In genomic region chr2:164841719-164842623, GRCh38 we compare ENCODE assay signal across 8 cellular contexts. TPM values are rescaled to one million over a fixed set of nuclear protein-coding genes. Genes with fewer than 3 reads are reported as not detected.
DNase-seq lines count a peak whose midpoint lies in the region; ATAC-seq and TF ChIP-seq lines count a peak whose summit lies in the region.

A gene with protein sequence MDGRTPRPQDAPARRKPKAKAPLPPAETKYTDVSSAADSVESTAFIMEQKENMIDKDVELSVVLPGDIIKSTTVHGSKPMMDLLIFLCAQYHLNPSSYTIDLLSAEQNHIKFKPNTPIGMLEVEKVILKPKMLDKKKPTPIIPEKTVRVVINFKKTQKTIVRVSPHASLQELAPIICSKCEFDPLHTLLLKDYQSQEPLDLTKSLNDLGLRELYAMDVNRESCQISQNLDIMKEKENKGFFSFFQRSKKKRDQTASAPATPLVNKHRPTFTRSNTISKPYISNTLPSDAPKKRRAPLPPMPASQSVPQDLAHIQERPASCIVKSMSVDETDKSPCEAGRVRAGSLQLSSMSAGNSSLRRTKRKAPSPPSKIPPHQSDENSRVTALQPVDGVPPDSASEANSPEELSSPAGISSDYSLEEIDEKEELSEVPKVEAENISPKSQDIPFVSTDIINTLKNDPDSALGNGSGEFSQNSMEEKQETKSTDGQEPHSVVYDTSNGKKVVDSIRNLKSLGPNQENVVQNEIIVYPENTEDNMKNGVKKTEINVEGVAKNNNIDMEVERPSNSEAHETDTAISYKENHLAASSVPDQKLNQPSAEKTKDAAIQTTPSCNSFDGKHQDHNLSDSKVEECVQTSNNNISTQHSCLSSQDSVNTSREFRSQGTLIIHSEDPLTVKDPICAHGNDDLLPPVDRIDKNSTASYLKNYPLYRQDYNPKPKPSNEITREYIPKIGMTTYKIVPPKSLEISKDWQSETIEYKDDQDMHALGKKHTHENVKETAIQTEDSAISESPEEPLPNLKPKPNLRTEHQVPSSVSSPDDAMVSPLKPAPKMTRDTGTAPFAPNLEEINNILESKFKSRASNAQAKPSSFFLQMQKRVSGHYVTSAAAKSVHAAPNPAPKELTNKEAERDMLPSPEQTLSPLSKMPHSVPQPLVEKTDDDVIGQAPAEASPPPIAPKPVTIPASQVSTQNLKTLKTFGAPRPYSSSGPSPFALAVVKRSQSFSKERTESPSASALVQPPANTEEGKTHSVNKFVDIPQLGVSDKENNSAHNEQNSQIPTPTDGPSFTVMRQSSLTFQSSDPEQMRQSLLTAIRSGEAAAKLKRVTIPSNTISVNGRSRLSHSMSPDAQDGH (minus strand): TSS chr2:164841823. CDS start chr2:164841196, 627 bp downstream.

- intact Hi-C loops in sciatic nerve (cut with DNase I): no loop called here

- ATAC-seq in GM21723 (IDR thresholded peaks at IDR 0.05; ENCODE audit: unreplicated experiment) (peak; percentile 77), SK-N-SH treated with all-trans-retinoic acid at 6 μM for 48 hours (peak; percentile 86), sciatic nerve (peak; percentile 92)

- H3K9ac ChIP-seq in ES-I3 (ENCODE audit: low read depth, low read length) (peak within 1 kb of the TSS; percentile 97), iPS-18a (ENCODE audit: low read length) (peak within 1 kb of the TSS; percentile 79)

- H3K27me3 ChIP-seq in iPS-18a (ENCODE audit: control insufficient read depth, insufficient read depth, low read length): peaks cover 16% of the 10 kb centered on the region

- DNase-seq in T47D (ENCODE audit: low read depth in 1 of 2, low spot score in 1 of 2) (peak; percentile 47 to 90), sciatic nerve (ENCODE audit: low spot score) (peak; percentile 87)
- DNase-seq in stimulated activated naive CD4-positive, alpha-beta T cell treated with Interleukin-2 at 50 U/mL for 16 hours (lab: John Stamatoyannopoulos, UW): no peak

- TF ChIP-seq EP300 in Ishikawa (IDR thresholded peaks at IDR 0.05; ENCODE audit: borderline replicate concordance): peak; percentile 34; the same call in 1 of the 2 replicates

- TF ChIP-seq RAD21 in Ishikawa (IDR thresholded peaks at IDR 0.05; ENCODE audit: low read depth): peak; percentile 39; the same call in 1 of the 2 replicates

- peak within 1 kb of the TSS; percentile 77 for H3K4me3 ChIP-seq in iPS-18a (ENCODE audit: low read length)

- peaks cover 9% of the 10 kb centered on the region; the same call in 1 of the 2 replicates for H3K4me1 ChIP-seq in ES-I3 (ENCODE audit: insufficient read depth, low read length)
- H3K4me1 ChIP-seq in iPS-18a (ENCODE audit: control insufficient read depth, low read depth, low read length): peaks cover 6% of the 10 kb centered on the region

- no peaks in the 10 kb centered on the region for H3K9me3 ChIP-seq in ES-I3 (ENCODE audit: control insufficient read depth, insufficient read depth, low read length)
- H3K9me3 ChIP-seq in iPS-18a (ENCODE audit: control insufficient read depth, low read depth, low read length): no peaks in the 10 kb centered on the region

- no peaks in the 10 kb centered on the region for H3K36me3 ChIP-seq in ES-I3 (ENCODE audit: insufficient read depth, low read length)
- H3K36me3 ChIP-seq in iPS-18a (ENCODE audit: control insufficient read depth, low read depth, low read length): no peaks in the 10 kb centered on the region

- in situ Hi-C loops in T47D (cut with HindIII; ENCODE audit: low pct_unique_long_range_greater_than_20kb, low sequenced_read_pairs): no loop called here

- no peak within 1 kb of the TSS for H3K27ac ChIP-seq in iPS-18a (ENCODE audit: low read length)

TF ChIP-seq in Ishikawa, 13 proteins besides CTCF, POLR2A, EP300 and RAD21:
- TF ChIP-seq YY1 (IDR thresholded peaks at IDR 0.05; ENCODE audit: low read depth) (0 out of 2 replicates have a peak, but pooled peaks have one; percentile 41), EGR1 (IDR thresholded peaks at IDR 0.05) (no peak), TAF1 (IDR thresholded peaks at IDR 0.05; ENCODE audit: low read depth) (peak; percentile 53; the same call in 1 of the 2 replicates), TEAD4 (IDR thresholded peaks at IDR 0.05) (peak; percentile 87), FOXM1 (IDR thresholded peaks at IDR 0.05; ENCODE audit: borderline replicate concordance, low read depth) (no peak), ZBTB7A (IDR thresholded peaks at IDR 0.05; ENCODE audit: low read depth) (peak; percentile 84), CREB1 (IDR thresholded peaks at IDR 0.05; ENCODE audit: low read depth) (no peak), TCF12 (IDR thresholded peaks at IDR 0.05; ENCODE audit: low read depth) (no peak), NFIC (IDR thresholded peaks at IDR 0.05) (0 out of 2 replicates have a peak, but pooled peaks have one; percentile 9)
- TF ChIP-seq, protein P1, sequence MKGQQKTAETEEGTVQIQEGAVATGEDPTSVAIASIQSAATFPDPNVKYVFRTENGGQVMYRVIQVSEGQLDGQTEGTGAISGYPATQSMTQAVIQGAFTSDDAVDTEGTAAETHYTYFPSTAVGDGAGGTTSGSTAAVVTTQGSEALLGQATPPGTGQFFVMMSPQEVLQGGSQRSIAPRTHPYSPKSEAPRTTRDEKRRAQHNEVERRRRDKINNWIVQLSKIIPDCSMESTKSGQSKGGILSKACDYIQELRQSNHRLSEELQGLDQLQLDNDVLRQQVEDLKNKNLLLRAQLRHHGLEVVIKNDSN (IDR thresholded peaks at IDR 0.05): no peak

TF ChIP-seq in SK-N-SH treated with all-trans-retinoic acid at 6 μM for 48 hours, 23 proteins besides CTCF, POLR2A, EP300 and RAD21:
- no peak for TF ChIP-seq ZNF565 (CRISPR knock-in tag; conservative IDR thresholded peaks at IDR 0.05; ENCODE audit: low read depth)
- TF ChIP-seq PATZ1 (CRISPR knock-in tag; IDR thresholded peaks at IDR 0.05; ENCODE audit: borderline replicate concordance): peak; percentile 43; the same call in 1 of the 2 replicates

RNA-seq across cellular contexts. Expression of the gene that starts here (rescaled TPM):
- total RNA-seq in sciatic nerve: 119 TPM
